In the genomic region with DNA sequence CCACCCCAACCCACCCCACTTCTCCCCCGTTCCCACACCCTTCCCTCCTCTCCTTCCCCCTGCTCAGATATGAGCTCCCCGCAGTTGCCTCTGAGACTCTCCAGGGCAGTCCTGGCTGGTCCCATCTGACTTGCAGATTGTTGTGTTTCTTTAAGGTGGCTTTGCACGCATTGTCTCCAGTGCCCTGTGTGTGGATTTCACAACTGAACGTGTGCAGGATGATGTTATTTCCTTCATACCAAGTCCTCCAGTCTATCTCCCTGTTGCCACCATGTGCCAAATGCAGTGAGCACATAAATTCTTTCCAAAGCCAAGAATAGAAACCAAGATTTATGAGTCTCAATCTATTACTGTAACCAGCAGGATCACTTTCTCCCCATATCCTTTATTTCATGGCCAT, we compare ENCODE assay signal across 16 cellular contexts.
DNase-seq lines count a peak whose midpoint lies in the region; FAIRE-seq and TF ChIP-seq lines count a peak whose summit lies in the region.
"Had no signal": no experiment of that assay in that cellular context is flagged by ENCODE, and none has a peak within 500 bp of the region (broad histone marks: within the 10 kb centered on the region; RNA-seq: fewer than 3 reads in every experiment).

No MANE protein-coding gene starts in this region.

- H3K36me3 ChIP-seq in mammary epithelial cell (ENCODE audit: insufficient read depth, low read length) (no peaks in the 10 kb centered on the region), bronchial epithelial cell (ENCODE audit: control insufficient read depth, insufficient read depth, low read length) (no peaks in the 10 kb centered on the region), hepatocyte (replicated peaks; ENCODE audit: insufficient read depth, low read depth) (no peaks in the 10 kb centered on the region), H7 (replicated peaks; ENCODE audit: control insufficient read depth, insufficient read depth, low read length) (no peaks in the 10 kb centered on the region)
- H3K36me3 ChIP-seq: transverse colon had no signal

- H2AFZ ChIP-seq in mammary epithelial cell (ENCODE audit: low read depth, low read length) (no peak overlapping the region), hepatocyte (no peak overlapping the region)

- no peak overlapping the region for H3K9ac ChIP-seq in mammary epithelial cell (ENCODE audit: insufficient read depth, low read length)

- POLR2A ChIA-PET in MCF 10A (lab: Yijun Ruan, JAX) = interaction anchor here (0.7 kb wide), 2 partner anchors 10 to 136 kb away, joined by 3 read pairs; no protein-coding TSS in a partner anchor

- no peak overlapping the region for H3K4me3 Mint-ChIP-seq in MCF 10A (ENCODE audit: unreplicated experiment)
- H3K4me3 Mint-ChIP-seq in T-helper 2 cell treated with Interferon-gamma antibody and Interleukin-4, amounts not matched to agents 5 μg/mL and 100 μg/mL, for 36 hours = no peak overlapping the region
- H3K4me3 Mint-ChIP-seq: activated CD4-positive, alpha-beta memory T cell treated with anti-CD3 and anti-CD28 coated beads for 36 hours had no signal

- dilution Hi-C loops in mammary epithelial cell (cut with HindIII; ENCODE audit: low sequenced_read_pairs) = no loop called here

- H3K9me3 Mint-ChIP-seq in MCF 10A (ENCODE audit: unreplicated experiment) = peaks cover 5% of the 10 kb centered on the region
- H3K9me3 Mint-ChIP-seq in T-helper 2 cell treated with Interferon-gamma antibody and Interleukin-4, amounts not matched to agents 5 μg/mL and 100 μg/mL, for 36 hours = peaks cover 9% of the 10 kb centered on the region

- peaks cover 5% of the 10 kb centered on the region for H3K36me3 Mint-ChIP-seq in MCF 10A (ENCODE audit: insufficient read depth, unreplicated experiment)
- no peaks in the 10 kb centered on the region for H3K36me3 Mint-ChIP-seq in T-helper 2 cell treated with Interferon-gamma antibody and Interleukin-4, amounts not matched to agents 5 μg/mL and 100 μg/mL, for 36 hours (ENCODE audit: low read depth)
- H3K36me3 Mint-ChIP-seq: activated CD4-positive, alpha-beta memory T cell treated with anti-CD3 and anti-CD28 coated beads for 36 hours had no signal

- H3K4me1 Mint-ChIP-seq in MCF 10A (ENCODE audit: insufficient read depth, unreplicated experiment) = peaks cover 5% of the 10 kb centered on the region
- peaks cover 1% of the 10 kb centered on the region for H3K4me1 Mint-ChIP-seq in T-helper 2 cell treated with Interferon-gamma antibody and Interleukin-4, amounts not matched to agents 5 μg/mL and 100 μg/mL, for 36 hours (ENCODE audit: low read depth)

- H3K79me2 ChIP-seq in mammary epithelial cell (ENCODE audit: insufficient read depth, low read length) = no peaks in the 10 kb centered on the region
- no peaks in the 10 kb centered on the region for H3K79me2 ChIP-seq in hepatocyte

- intact Hi-C loops in MCF 10A (cut with micrococcal nuclease) (no loop called here), mammary epithelial cell (cut with micrococcal nuclease) (no loop called here)

- H3K4me1 ChIP-seq in mammary epithelial cell (ENCODE audit: insufficient read depth, low read length) (no peaks in the 10 kb centered on the region), hepatocyte (ENCODE audit: insufficient read depth) (peaks cover 18% of the 10 kb centered on the region)

- H3K9me3 ChIP-seq in mammary epithelial cell (replicated peaks; ENCODE audit: insufficient read depth, low read length) (no peaks in the 10 kb centered on the region), hepatocyte (ENCODE audit: low read depth) (no peaks in the 10 kb centered on the region)
- H3K9me3 ChIP-seq: transverse colon had no signal

- H4K20me1 ChIP-seq in mammary epithelial cell (ENCODE audit: insufficient read depth, low read length) (no peaks in the 10 kb centered on the region), hepatocyte (ENCODE audit: insufficient read depth, poor library complexity, severe bottlenecking) (no peaks in the 10 kb centered on the region)

- TF ChIP-seq CTCF in MCF 10A (IDR thresholded peaks at IDR 0.05; ENCODE audit: unreplicated experiment) (no peak), mammary epithelial cell (conservative IDR thresholded peaks at IDR 0.05 in 1 of 2, IDR thresholded peaks at IDR 0.05 in 1 of 2; ENCODE audit: extremely low read depth in 1 of 2, insufficient read depth in 1 of 2, low read depth in 1 of 2, low read length in 2 of 2) (no peak), bronchial epithelial cell (IDR thresholded peaks at IDR 0.05; ENCODE audit: insufficient read depth, low read length, severe bottlenecking) (no peak), hepatocyte (IDR thresholded peaks at IDR 0.05; ENCODE audit: poor library complexity) (no peak)

- CTCF ChIA-PET in MCF 10A (lab: Yijun Ruan, JAX) = no interaction called here
- CTCF ChIA-PET in mammary epithelial cell (lab: Charles Lee; ENCODE audit: low non-redundant PET) = no interaction called here

- no peak overlapping the region for H3K4me3 ChIP-seq in mammary epithelial cell (replicated peaks in 1 of 3; ENCODE audit: insufficient read depth in 1 of 3, low read depth in 2 of 3, low read length in 3 of 3)
- H3K4me3 ChIP-seq in bronchial epithelial cell (ENCODE audit: low read depth, low read length) = no peak overlapping the region
- H3K4me3 ChIP-seq in hepatocyte = no peak overlapping the region
- H3K4me3 ChIP-seq in H7 (ENCODE audit: insufficient read depth, low read depth, low read length) = no peak overlapping the region
- H3K4me3 ChIP-seq: transverse colon had no signal

- peak; percentile 55 for DNase-seq in MCF 10A (ENCODE audit: unreplicated experiment)
- DNase-seq in mammary epithelial cell = no peak
- DNase-seq in bronchial epithelial cell (ENCODE audit: low read depth) = peak; percentile 16
- peak; percentile 53 for DNase-seq in hepatocyte (ENCODE audit: low spot score)
- no peak for DNase-seq in H7
- DNase-seq in T-helper 2 cell treated with Interferon-gamma antibody and Interleukin-4, amounts not matched to agents 5 μg/mL and 100 μg/mL, for 36 hours (ENCODE audit: low spot score) = no peak
- no peak for DNase-seq in T-helper 1 cell
- no peak for DNase-seq in D341Med (ENCODE audit: low spot score)
- DNase-seq: activated CD4-positive, alpha-beta memory T cell treated with anti-CD3 and anti-CD28 coated beads for 36 hours; left colon; NCI-H446; nucleus accumbens; transverse colon had no signal

- 56% methylated on average over 2 of the region's 4 CpGs for WGBS in mammary epithelial cell (ENCODE audit: low coverage, missing lambda C conversion rate)
- WGBS in hepatocyte (ENCODE audit: low lambda C conversion rate, missing lambda C conversion rate) = 48% methylated on average over 4 of the region's 4 CpGs

- H3K27me3 Mint-ChIP-seq in MCF 10A (ENCODE audit: insufficient read depth, unreplicated experiment) = peaks cover 12% of the 10 kb centered on the region
- peaks cover 28% of the 10 kb centered on the region for H3K27me3 Mint-ChIP-seq in T-helper 2 cell treated with Interferon-gamma antibody and Interleukin-4, amounts not matched to agents 5 μg/mL and 100 μg/mL, for 36 hours (ENCODE audit: low read depth)
- H3K27me3 Mint-ChIP-seq: activated CD4-positive, alpha-beta memory T cell treated with anti-CD3 and anti-CD28 coated beads for 36 hours had no signal

- H3K4me2 ChIP-seq in mammary epithelial cell (ENCODE audit: insufficient read depth, low read depth, low read length) (no peak overlapping the region), hepatocyte (no peak overlapping the region)

- BruUV-seq in MCF 10A (replicated peaks; lab: Mats Ljungman, UMichigan) (no TSS peak), mammary epithelial cell (replicated peaks; lab: Mats Ljungman, UMichigan) (no TSS peak)

- H3K27ac ChIP-seq in mammary epithelial cell (ENCODE audit: insufficient read depth, low read depth, low read length) (no peak overlapping the region), hepatocyte (no peak overlapping the region)
- H3K27ac ChIP-seq: epithelial cell of prostate had no signal

- in situ Hi-C loops in mammary epithelial cell (cut with MboI; ENCODE audit: low sequenced_read_pairs in 2 of 2) = no loop called here

- FAIRE-seq in bronchial epithelial cell (lab: Jason Lieb, UNC) = no peak
- FAIRE-seq: G401.6 had no signal

- no peak overlapping the region for H3K27ac Mint-ChIP-seq in MCF 10A (ENCODE audit: low read depth, unreplicated experiment)
- H3K27ac Mint-ChIP-seq in T-helper 2 cell treated with Interferon-gamma antibody and Interleukin-4, amounts not matched to agents 5 μg/mL and 100 μg/mL, for 36 hours = no peak overlapping the region
- H3K27ac Mint-ChIP-seq: activated CD4-positive, alpha-beta memory T cell treated with anti-CD3 and anti-CD28 coated beads for 36 hours; activated naive CD4-positive, alpha-beta T cell treated with anti-CD3 and anti-CD28 coated beads, Interleukin-2, amount 50 U/mL, for 72 hours had no signal

- H3K9me2 ChIP-seq in hepatocyte (replicated peaks; ENCODE audit: insufficient read depth) = no peaks in the 10 kb centered on the region

- H3K27me3 ChIP-seq in mammary epithelial cell (ENCODE audit: insufficient read depth, low read length) = no peaks in the 10 kb centered on the region
- H3K27me3 ChIP-seq in bronchial epithelial cell (ENCODE audit: control insufficient read depth, insufficient read depth, low read length) = peaks cover 6% of the 10 kb centered on the region
- H3K27me3 ChIP-seq in hepatocyte = no peaks in the 10 kb centered on the region
- H3K27me3 ChIP-seq in H7 (ENCODE audit: control insufficient read depth, insufficient read depth, low read length) = no peaks in the 10 kb centered on the region
- H3K27me3 ChIP-seq: transverse colon had no signal

Comparison
In these comparisons a context has a peak if more than half of its experiments do, and no peak if none do; other contexts are left out.
1. DNase-seq: peak in MCF 10A (single experiment), bronchial epithelial cell (single experiment) and hepatocyte (single experiment); none in mammary epithelial cell (single experiment), H7 (single experiment), T-helper 2 cell treated with Interferon-gamma antibody and Interleukin-4, amounts not matched to agents 5 μg/mL and 100 μg/mL, for 36 hours (single experiment), T-helper 1 cell (0 of 5) and D341Med (single experiment).